ENCODE assay signal across 1 cellular context in the genomic region with DNA sequence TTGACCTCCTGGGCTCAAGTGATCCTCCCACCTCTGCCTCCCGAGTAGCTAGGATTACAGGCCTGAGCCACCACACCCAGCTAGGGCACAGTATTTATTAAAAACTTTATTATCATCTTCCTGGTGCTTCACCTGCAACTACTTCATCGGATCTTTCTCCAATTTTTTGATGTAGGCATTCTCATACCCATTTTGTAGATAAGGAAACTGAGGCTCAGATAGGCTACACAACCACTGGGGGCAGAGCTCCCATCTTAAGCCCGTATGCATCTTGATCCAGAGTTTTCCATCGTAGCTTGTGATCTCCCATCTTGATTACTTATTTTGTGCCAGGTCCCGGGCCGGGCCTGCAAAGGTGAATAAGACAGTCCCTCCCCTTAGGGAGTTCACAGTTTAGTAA.
TF ChIP-seq lines count a peak whose summit lies in the region.

No MANE protein-coding gene starts in this region.

TF ChIP-seq in K562, 482 proteins besides CTCF, POLR2A, EP300 and RAD21 (continued from another document):
- no peak for TF ChIP-seq NELFE (IDR thresholded peaks at IDR 0.05; ENCODE audit: insufficient read depth, insufficient read length)
- TF ChIP-seq ZNF212 (CRISPR knock-in tag; IDR thresholded peaks at IDR 0.05), result no peak
- no peak for TF ChIP-seq FOXA1 (IDR thresholded peaks at IDR 0.05; ENCODE audit: borderline replicate concordance)
- TF ChIP-seq, protein P1, sequence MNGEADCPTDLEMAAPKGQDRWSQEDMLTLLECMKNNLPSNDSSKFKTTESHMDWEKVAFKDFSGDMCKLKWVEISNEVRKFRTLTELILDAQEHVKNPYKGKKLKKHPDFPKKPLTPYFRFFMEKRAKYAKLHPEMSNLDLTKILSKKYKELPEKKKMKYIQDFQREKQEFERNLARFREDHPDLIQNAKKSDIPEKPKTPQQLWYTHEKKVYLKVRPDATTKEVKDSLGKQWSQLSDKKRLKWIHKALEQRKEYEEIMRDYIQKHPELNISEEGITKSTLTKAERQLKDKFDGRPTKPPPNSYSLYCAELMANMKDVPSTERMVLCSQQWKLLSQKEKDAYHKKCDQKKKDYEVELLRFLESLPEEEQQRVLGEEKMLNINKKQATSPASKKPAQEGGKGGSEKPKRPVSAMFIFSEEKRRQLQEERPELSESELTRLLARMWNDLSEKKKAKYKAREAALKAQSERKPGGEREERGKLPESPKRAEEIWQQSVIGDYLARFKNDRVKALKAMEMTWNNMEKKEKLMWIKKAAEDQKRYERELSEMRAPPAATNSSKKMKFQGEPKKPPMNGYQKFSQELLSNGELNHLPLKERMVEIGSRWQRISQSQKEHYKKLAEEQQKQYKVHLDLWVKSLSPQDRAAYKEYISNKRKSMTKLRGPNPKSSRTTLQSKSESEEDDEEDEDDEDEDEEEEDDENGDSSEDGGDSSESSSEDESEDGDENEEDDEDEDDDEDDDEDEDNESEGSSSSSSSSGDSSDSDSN (IDR thresholded peaks at IDR 0.05; ENCODE audit: borderline replicate concordance in 1 of 2, low read depth in 2 of 2, low read length in 2 of 2), result no peak
- TF ChIP-seq SMARCC2 (IDR thresholded peaks at IDR 0.05; ENCODE audit: low read depth), result no peak
- no peak for TF ChIP-seq TOE1 (IDR thresholded peaks at IDR 0.05; ENCODE audit: borderline replicate concordance)
- no peak for TF ChIP-seq TOE1 (CRISPR knock-in tag; IDR thresholded peaks at IDR 0.05; ENCODE audit: borderline replicate concordance, low read depth)
- peak; percentile 88 for TF ChIP-seq RBM25 (IDR thresholded peaks at IDR 0.05; ENCODE audit: low read depth, low read length, severe bottlenecking)
- no peak for TF ChIP-seq DMBX1 (CRISPR knock-in tag; IDR thresholded peaks at IDR 0.05; ENCODE audit: borderline replicate concordance)
- TF ChIP-seq HDAC2 (IDR thresholded peaks at IDR 0.05), result peak; percentile 38; the same call in 1 of the 2 replicates
- no peak for TF ChIP-seq NUFIP1 (IDR thresholded peaks at IDR 0.05; ENCODE audit: partially characterized antibody)
- TF ChIP-seq KDM1A (IDR thresholded peaks at IDR 0.05), result peak in 1 of 2 experiments; percentile 63; a peak in 3 of 4 replicates
- TF ChIP-seq NBN (IDR thresholded peaks at IDR 0.05; ENCODE audit: low read depth), result no peak
- no peak for TF ChIP-seq ZNF354B (CRISPR knock-in tag; IDR thresholded peaks at IDR 0.05)
- no peak for TF ChIP-seq PRMT5 (CRISPR knock-in tag; IDR thresholded peaks at IDR 0.05)
- no peak for TF ChIP-seq U2AF1 (optimal IDR thresholded peaks at IDR 0.05; ENCODE audit: low read depth, low read length)
- TF ChIP-seq KAT8 (IDR thresholded peaks at IDR 0.05; ENCODE audit: low read depth), result no peak
- TF ChIP-seq TEAD4 (IDR thresholded peaks at IDR 0.05; ENCODE audit: low read length), result no peak
- TF ChIP-seq TEAD4 (CRISPR knock-in tag; IDR thresholded peaks at IDR 0.05; ENCODE audit: borderline replicate concordance), result no peak
- no peak for TF ChIP-seq ZNF57 (CRISPR knock-in tag; IDR thresholded peaks at IDR 0.05)
- no peak for TF ChIP-seq TARDBP (IDR thresholded peaks at IDR 0.05)
- TF ChIP-seq STAG1 (CRISPR knock-in tag; IDR thresholded peaks at IDR 0.05; ENCODE audit: borderline replicate concordance), result no peak
- TF ChIP-seq, protein P2, sequence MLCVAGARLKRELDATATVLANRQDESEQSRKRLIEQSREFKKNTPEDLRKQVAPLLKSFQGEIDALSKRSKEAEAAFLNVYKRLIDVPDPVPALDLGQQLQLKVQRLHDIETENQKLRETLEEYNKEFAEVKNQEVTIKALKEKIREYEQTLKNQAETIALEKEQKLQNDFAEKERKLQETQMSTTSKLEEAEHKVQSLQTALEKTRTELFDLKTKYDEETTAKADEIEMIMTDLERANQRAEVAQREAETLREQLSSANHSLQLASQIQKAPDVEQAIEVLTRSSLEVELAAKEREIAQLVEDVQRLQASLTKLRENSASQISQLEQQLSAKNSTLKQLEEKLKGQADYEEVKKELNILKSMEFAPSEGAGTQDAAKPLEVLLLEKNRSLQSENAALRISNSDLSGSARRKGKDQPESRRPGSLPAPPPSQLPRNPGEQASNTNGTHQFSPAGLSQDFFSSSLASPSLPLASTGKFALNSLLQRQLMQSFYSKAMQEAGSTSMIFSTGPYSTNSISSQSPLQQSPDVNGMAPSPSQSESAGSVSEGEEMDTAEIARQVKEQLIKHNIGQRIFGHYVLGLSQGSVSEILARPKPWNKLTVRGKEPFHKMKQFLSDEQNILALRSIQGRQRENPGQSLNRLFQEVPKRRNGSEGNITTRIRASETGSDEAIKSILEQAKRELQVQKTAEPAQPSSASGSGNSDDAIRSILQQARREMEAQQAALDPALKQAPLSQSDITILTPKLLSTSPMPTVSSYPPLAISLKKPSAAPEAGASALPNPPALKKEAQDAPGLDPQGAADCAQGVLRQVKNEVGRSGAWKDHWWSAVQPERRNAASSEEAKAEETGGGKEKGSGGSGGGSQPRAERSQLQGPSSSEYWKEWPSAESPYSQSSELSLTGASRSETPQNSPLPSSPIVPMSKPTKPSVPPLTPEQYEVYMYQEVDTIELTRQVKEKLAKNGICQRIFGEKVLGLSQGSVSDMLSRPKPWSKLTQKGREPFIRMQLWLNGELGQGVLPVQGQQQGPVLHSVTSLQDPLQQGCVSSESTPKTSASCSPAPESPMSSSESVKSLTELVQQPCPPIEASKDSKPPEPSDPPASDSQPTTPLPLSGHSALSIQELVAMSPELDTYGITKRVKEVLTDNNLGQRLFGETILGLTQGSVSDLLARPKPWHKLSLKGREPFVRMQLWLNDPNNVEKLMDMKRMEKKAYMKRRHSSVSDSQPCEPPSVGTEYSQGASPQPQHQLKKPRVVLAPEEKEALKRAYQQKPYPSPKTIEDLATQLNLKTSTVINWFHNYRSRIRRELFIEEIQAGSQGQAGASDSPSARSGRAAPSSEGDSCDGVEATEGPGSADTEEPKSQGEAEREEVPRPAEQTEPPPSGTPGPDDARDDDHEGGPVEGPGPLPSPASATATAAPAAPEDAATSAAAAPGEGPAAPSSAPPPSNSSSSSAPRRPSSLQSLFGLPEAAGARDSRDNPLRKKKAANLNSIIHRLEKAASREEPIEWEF (CRISPR knock-in tag; IDR thresholded peaks at IDR 0.05), result no peak
